Comparison of ENCODE assay signal across 1 cellular context in the genomic region with DNA sequence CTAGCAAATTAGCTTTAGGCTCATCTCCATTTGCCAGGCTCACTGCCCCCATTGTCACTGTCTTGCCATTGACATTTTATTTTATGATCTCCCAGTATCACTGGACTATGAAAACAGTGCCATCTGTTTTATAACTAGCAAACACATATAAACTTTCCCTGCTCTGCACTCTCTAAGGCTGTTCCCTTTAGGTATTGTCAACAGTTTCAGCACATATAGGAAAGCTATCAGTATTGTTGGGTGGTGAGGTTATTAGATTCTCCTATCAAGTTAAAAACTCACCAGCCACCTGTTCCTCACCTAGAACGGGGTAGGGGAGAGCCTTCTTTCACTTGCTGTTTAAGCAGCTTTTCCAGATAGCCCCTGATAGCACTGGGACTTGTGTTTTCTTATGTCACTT.
TF ChIP-seq lines count a peak whose summit lies in the region.

No MANE protein-coding gene starts in this region.

TF ChIP-seq in GM23338, 12 proteins besides CTCF, POLR2A, EP300 and RAD21 (continued from another document):
- TF ChIP-seq, protein P1, sequence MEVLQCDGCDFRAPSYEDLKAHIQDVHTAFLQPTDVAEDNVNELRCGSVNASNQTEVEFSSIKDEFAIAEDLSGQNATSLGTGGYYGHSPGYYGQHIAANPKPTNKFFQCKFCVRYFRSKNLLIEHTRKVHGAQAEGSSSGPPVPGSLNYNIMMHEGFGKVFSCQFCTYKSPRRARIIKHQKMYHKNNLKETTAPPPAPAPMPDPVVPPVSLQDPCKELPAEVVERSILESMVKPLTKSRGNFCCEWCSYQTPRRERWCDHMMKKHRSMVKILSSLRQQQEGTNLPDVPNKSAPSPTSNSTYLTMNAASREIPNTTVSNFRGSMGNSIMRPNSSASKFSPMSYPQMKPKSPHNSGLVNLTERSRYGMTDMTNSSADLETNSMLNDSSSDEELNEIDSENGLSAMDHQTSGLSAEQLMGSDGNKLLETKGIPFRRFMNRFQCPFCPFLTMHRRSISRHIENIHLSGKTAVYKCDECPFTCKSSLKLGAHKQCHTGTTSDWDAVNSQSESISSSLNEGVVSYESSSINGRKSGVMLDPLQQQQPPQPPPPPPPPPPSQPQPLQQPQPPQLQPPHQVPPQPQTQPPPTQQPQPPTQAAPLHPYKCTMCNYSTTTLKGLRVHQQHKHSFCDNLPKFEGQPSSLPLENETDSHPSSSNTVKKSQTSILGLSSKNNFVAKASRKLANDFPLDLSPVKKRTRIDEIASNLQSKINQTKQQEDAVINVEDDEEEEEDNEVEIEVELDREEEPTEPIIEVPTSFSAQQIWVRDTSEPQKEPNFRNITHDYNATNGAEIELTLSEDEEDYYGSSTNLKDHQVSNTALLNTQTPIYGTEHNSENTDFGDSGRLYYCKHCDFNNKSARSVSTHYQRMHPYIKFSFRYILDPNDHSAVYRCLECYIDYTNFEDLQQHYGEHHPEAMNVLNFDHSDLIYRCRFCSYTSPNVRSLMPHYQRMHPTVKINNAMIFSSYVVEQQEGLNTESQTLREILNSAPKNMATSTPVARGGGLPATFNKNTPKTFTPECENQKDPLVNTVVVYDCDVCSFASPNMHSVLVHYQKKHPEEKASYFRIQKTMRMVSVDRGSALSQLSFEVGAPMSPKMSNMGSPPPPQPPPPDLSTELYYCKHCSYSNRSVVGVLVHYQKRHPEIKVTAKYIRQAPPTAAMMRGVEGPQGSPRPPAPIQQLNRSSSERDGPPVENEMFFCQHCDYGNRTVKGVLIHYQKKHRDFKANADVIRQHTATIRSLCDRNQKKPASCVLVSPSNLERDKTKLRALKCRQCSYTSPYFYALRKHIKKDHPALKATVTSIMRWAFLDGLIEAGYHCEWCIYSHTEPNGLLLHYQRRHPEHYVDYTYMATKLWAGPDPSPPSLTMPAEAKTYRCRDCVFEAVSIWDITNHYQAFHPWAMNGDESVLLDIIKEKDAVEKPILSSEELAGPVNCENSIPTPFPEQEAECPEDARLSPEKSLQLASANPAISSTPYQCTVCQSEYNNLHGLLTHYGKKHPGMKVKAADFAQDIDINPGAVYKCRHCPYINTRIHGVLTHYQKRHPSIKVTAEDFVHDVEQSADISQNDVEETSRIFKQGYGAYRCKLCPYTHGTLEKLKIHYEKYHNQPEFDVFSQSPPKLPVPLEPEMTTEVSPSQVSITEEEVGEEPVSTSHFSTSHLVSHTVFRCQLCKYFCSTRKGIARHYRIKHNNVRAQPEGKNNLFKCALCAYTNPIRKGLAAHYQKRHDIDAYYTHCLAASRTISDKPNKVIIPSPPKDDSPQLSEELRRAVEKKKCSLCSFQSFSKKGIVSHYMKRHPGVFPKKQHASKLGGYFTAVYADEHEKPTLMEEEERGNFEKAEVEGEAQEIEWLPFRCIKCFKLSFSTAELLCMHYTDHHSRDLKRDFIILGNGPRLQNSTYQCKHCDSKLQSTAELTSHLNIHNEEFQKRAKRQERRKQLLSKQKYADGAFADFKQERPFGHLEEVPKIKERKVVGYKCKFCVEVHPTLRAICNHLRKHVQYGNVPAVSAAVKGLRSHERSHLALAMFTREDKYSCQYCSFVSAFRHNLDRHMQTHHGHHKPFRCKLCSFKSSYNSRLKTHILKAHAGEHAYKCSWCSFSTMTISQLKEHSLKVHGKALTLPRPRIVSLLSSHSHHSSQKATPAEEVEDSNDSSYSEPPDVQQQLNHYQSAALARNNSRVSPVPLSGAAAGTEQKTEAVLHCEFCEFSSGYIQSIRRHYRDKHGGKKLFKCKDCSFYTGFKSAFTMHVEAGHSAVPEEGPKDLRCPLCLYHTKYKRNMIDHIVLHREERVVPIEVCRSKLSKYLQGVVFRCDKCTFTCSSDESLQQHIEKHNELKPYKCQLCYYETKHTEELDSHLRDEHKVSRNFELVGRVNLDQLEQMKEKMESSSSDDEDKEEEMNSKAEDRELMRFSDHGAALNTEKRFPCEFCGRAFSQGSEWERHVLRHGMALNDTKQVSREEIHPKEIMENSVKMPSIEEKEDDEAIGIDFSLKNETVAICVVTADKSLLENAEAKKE (CRISPR knock-in tag; IDR thresholded peaks at IDR 0.05) = no peak
- no peak for TF ChIP-seq JUNB (IDR thresholded peaks at IDR 0.05; ENCODE audit: unreplicated experiment)
- TF ChIP-seq, protein P2, sequence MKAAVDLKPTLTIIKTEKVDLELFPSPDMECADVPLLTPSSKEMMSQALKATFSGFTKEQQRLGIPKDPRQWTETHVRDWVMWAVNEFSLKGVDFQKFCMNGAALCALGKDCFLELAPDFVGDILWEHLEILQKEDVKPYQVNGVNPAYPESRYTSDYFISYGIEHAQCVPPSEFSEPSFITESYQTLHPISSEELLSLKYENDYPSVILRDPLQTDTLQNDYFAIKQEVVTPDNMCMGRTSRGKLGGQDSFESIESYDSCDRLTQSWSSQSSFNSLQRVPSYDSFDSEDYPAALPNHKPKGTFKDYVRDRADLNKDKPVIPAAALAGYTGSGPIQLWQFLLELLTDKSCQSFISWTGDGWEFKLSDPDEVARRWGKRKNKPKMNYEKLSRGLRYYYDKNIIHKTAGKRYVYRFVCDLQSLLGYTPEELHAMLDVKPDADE (IDR thresholded peaks at IDR 0.05) = no peak
- no peak for TF ChIP-seq EZH2 (IDR thresholded peaks at IDR 0.05; ENCODE audit: low read depth, unreplicated experiment)
- no peak for TF ChIP-seq STAT1 (IDR thresholded peaks at IDR 0.05; ENCODE audit: unreplicated experiment)
TF ChIP-seq in GM23338: peak in this region for 0.
